Comparison of ENCODE assay signal across 8 cellular contexts in the genomic region with DNA sequence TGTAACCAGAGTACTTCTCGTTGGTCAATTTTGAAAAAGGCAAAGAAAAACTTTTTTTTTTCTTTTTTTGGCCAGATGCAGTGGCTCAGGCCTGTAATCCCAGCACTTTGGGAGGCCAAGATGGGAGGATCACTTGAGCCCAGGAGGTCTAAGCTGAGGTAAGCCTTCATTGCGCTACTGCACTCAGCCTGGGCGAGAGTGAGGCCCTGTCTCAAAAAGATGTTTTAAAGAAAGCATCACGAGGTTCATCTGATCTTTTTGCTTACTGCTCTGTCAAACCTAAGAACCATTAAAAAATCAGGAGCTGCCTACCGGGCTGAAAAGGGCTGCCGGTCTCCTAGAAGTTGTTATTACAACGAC. TPM values are rescaled to one million over a fixed set of nuclear protein-coding genes. Genes with fewer than 3 reads are reported as not detected.
DNase-seq lines count a peak whose midpoint lies in the region; ATAC-seq and TF ChIP-seq lines count a peak whose summit lies in the region.

No MANE protein-coding gene starts in this region.

- peak overlapping the region; percentile 87 for H3K4me2 ChIP-seq in skeletal muscle satellite cell (ENCODE audit: low read length)

- peaks cover 14% of the 10 kb centered on the region for H3K4me1 ChIP-seq in SJSA1 (replicated peaks)
- peaks cover 14% of the 10 kb centered on the region for H3K4me1 ChIP-seq in skeletal muscle satellite cell (ENCODE audit: control insufficient read depth, insufficient read depth, low read length)

- no peaks in the 10 kb centered on the region for H3K9me3 ChIP-seq in SJSA1 (replicated peaks)
- H3K9me3 ChIP-seq in skeletal muscle satellite cell (replicated peaks; ENCODE audit: low read length) = no peaks in the 10 kb centered on the region

- H3K36me3 ChIP-seq in SJSA1 (peaks cover 40% of the 10 kb centered on the region), skeletal muscle satellite cell (ENCODE audit: insufficient read depth, low read length) (peaks cover 20% of the 10 kb centered on the region)

- peak overlapping the region; percentile 86 for H3K4me3 ChIP-seq in SJSA1
- H3K4me3 ChIP-seq in fibroblast of villous mesenchyme (ENCODE audit: low read depth, low read length) = peak overlapping the region; percentile 91
- peak overlapping the region; percentile 78 for H3K4me3 ChIP-seq in skeletal muscle satellite cell (ENCODE audit: low read length)

- H3K4me1 Mint-ChIP-seq in activated T-cell treated with anti-CD3 and anti-CD28 coated beads, Interleukin-2, amount 50 U/mL, for 24 hours (ENCODE audit: low read depth) = peaks cover 37% of the 10 kb centered on the region

- peak overlapping the region; percentile 78 for H3K27ac ChIP-seq in SJSA1

- H3K9me3 Mint-ChIP-seq in activated T-cell treated with anti-CD3 and anti-CD28 coated beads, Interleukin-2, amount 50 U/mL, for 24 hours = no peaks in the 10 kb centered on the region

- DNase-seq in activated T-cell treated with anti-CD3 and anti-CD28 coated beads, Interleukin-2, amount 50 U/mL, for 24 hours = no peak
- no peak for DNase-seq in activated T-cell treated with anti-CD3 and anti-CD28 coated beads, Interleukin-2, amount 50 U/mL, for 48 hours
- DNase-seq in SJSA1 (ENCODE audit: low read depth in 1 of 2, low spot score in 2 of 2) = no peak
- no peak for DNase-seq in fibroblast of villous mesenchyme (ENCODE audit: low read depth)
- DNase-seq in DMS53 treated with DMSO at 0.1 percent for 48 hours (lab: John Stamatoyannopoulos, UW; ENCODE audit: unreplicated experiment) = no peak
- DNase-seq in NCI-H1417 treated with DMSO at 0.1 percent for 48 hours (lab: John Stamatoyannopoulos, UW) = no peak

- H3K27me3 ChIP-seq in SJSA1 (replicated peaks) (no peaks in the 10 kb centered on the region), skeletal muscle satellite cell (ENCODE audit: control insufficient read depth, insufficient read depth, low read length) (no peaks in the 10 kb centered on the region)

- H3K4me3 Mint-ChIP-seq in activated T-cell treated with anti-CD3 and anti-CD28 coated beads, Interleukin-2, amount 50 U/mL, for 24 hours = peak overlapping the region; percentile 97

- ATAC-seq in HG03521 (IDR thresholded peaks at IDR 0.05; ENCODE audit: unreplicated experiment) = no peak

- peaks cover 70% of the 10 kb centered on the region for H3K36me3 Mint-ChIP-seq in activated T-cell treated with anti-CD3 and anti-CD28 coated beads, Interleukin-2, amount 50 U/mL, for 24 hours (ENCODE audit: low read depth)

- no peaks in the 10 kb centered on the region for H3K27me3 Mint-ChIP-seq in activated T-cell treated with anti-CD3 and anti-CD28 coated beads, Interleukin-2, amount 50 U/mL, for 24 hours

- H3K27ac Mint-ChIP-seq in activated T-cell treated with anti-CD3 and anti-CD28 coated beads, Interleukin-2, amount 50 U/mL, for 24 hours = peak overlapping the region; percentile 99

- TF ChIP-seq CTCF in fibroblast of villous mesenchyme (IDR thresholded peaks at IDR 0.05; ENCODE audit: insufficient read depth, low read depth, low read length) = no peak

- H3K9ac ChIP-seq in skeletal muscle satellite cell (ENCODE audit: low read depth, low read length) = peak overlapping the region; percentile 87

RNA-seq across cellular contexts. Expression of a gene that starts 0.6 kb away (rescaled TPM):
- total RNA-seq in SJSA1 (2014; rRNA removed; shearing (Covaris generic)) = 20.2 and 38.8 TPM in 2 replicates
- 17.7 and 24.2 TPM in 2 replicates for total RNA-seq in fibroblast of villous mesenchyme
- total RNA-seq in skeletal muscle satellite cell (2012; rRNA removed) = 19.5 and 21.8 TPM in 2 replicates
